ENCODE assay signal across 16 cellular contexts in genomic region chrX:21738145-21738949, GRCh38. TPM values are rescaled to one million over a fixed set of nuclear protein-coding genes. Genes with fewer than 3 reads are reported as not detected.
DNase-seq lines count a peak whose midpoint lies in the region; TF ChIP-seq lines count a peak whose summit lies in the region.
"Had no signal": no experiment of that assay in that cellular context is flagged by ENCODE, and none has a peak within 500 bp of the region (broad histone marks: within the 10 kb centered on the region; RNA-seq: fewer than 3 reads in every experiment).

No MANE protein-coding gene starts in this region.

- H3K27ac Mint-ChIP-seq in immature natural killer cell: no peak overlapping the region
- H3K27ac Mint-ChIP-seq in MCF 10A (ENCODE audit: low read depth, unreplicated experiment): no peak overlapping the region

- H3K9me3 Mint-ChIP-seq in immature natural killer cell: no peaks in the 10 kb centered on the region
- H3K9me3 Mint-ChIP-seq in MCF 10A (ENCODE audit: unreplicated experiment): no peaks in the 10 kb centered on the region

- peaks cover 2 to 19% (median 8%) of the 10 kb centered on the region in 3 donors for H3K27me3 Mint-ChIP-seq in immature natural killer cell (ENCODE audit: low read depth in 3 of 3)
- H3K27me3 Mint-ChIP-seq in MCF 10A (ENCODE audit: insufficient read depth, unreplicated experiment): peaks cover 80% of the 10 kb centered on the region

- H3K4me3 ChIP-seq in iPS-18c (ENCODE audit: insufficient read depth, low read depth, low read length) (peak overlapping the region; percentile 25; the same call in 1 of the 2 replicates), MM.1S (ENCODE audit: low read length) (no peak overlapping the region)
- H3K4me3 ChIP-seq: lung had no signal

- H3K27me3 ChIP-seq in MM.1S (replicated peaks; ENCODE audit: insufficient read depth, low read length): no peaks in the 10 kb centered on the region

- no peaks in the 10 kb centered on the region for H3K9me3 ChIP-seq in iPS-18c (ENCODE audit: control insufficient read depth, insufficient read depth, low read length)
- no peaks in the 10 kb centered on the region for H3K9me3 ChIP-seq in MM.1S (replicated peaks; ENCODE audit: insufficient read depth, low read length)

- H3K4me3 Mint-ChIP-seq in immature natural killer cell (no peak overlapping the region), MCF 10A (ENCODE audit: unreplicated experiment) (no peak overlapping the region)

- H3K79me2 ChIP-seq in MM.1S (ENCODE audit: low read length): no peaks in the 10 kb centered on the region

- POLR2A ChIA-PET in MCF 10A (lab: Yijun Ruan, JAX): no interaction called here

- no TSS peak for BruUV-seq in MCF 10A (replicated peaks; lab: Mats Ljungman, UMichigan)

- intact Hi-C loops in MCF 10A (cut with micrococcal nuclease): no loop called here

- no peaks in the 10 kb centered on the region for H3F3A ChIP-seq in MM.1S (ENCODE audit: insufficient read depth, low read length)

- CTCF ChIA-PET in MCF 10A (lab: Yijun Ruan, JAX): interaction anchor here (0.9 kb wide), 1 partner anchor 1228 kb away, joined by 3 read pairs; no protein-coding TSS in a partner anchor

- no peak overlapping the region for H3K9ac ChIP-seq in MM.1S (ENCODE audit: low read length)

- H3K27ac ChIP-seq in MM.1S (ENCODE audit: low read length): no peak overlapping the region

- H3K4me2 ChIP-seq in MM.1S (ENCODE audit: low read depth, low read length): no peak overlapping the region

- H3K4me1 Mint-ChIP-seq in immature natural killer cell (no peaks in the 10 kb centered on the region), MCF 10A (ENCODE audit: insufficient read depth, unreplicated experiment) (no peaks in the 10 kb centered on the region)

- H2AFZ ChIP-seq in MM.1S (ENCODE audit: low read length): no peak overlapping the region

- no peaks in the 10 kb centered on the region for H3K36me3 Mint-ChIP-seq in immature natural killer cell
- H3K36me3 Mint-ChIP-seq in MCF 10A (ENCODE audit: insufficient read depth, unreplicated experiment): no peaks in the 10 kb centered on the region

- no peaks in the 10 kb centered on the region for H3K36me3 ChIP-seq in MM.1S (replicated peaks; ENCODE audit: insufficient read depth, low read length)

- peak; percentile 13 for DNase-seq in AG08396 (ENCODE audit: low spot score)
- peak; percentile 65 for DNase-seq in NCI-H1436 (lab: John Stamatoyannopoulos, UW)
- peak; percentile 57 for DNase-seq in NCI-H774 (lab: John Stamatoyannopoulos, UW)
- no peak for DNase-seq in immature natural killer cell
- no peak for DNase-seq in MCF 10A (ENCODE audit: unreplicated experiment)
- no peak for DNase-seq in stimulated activated CD4-positive, alpha-beta T cell treated with anti-CD3 and anti-CD28 coated beads, Interleukin-4, amount 100 ng/mL, for 24 hours
- no peak for DNase-seq in MM.1S
- DNase-seq: activated CD4-positive, CD25-positive, alpha-beta regulatory T cell treated with anti-CD3 and anti-CD28 coated beads, Interleukin-2, amount 50 U/mL, for 72 hours; activated gamma-delta T cell; EL; NCI-H446; stimulated activated CD4-positive, alpha-beta T cell treated with anti-CD3 and anti-CD28 coated beads, Interleukin-4, amount 100 ng/mL, for 4 hours had no signal

- no peaks in the 10 kb centered on the region for H3K9me2 ChIP-seq in MM.1S (replicated peaks; ENCODE audit: insufficient read depth, low read length)

- no peaks in the 10 kb centered on the region for H3K4me1 ChIP-seq in MM.1S (ENCODE audit: low read length)

- no peaks in the 10 kb centered on the region for H4K20me1 ChIP-seq in MM.1S (ENCODE audit: insufficient read depth, low read length)

- no peak for TF ChIP-seq CTCF in MCF 10A (IDR thresholded peaks at IDR 0.05; ENCODE audit: unreplicated experiment)
- no peak for TF ChIP-seq CTCF in MM.1S (IDR thresholded peaks at IDR 0.05; ENCODE audit: low read length)

RNA-seq across cellular contexts. Expression of gene SMPX, which starts 19.6 kb away (rescaled TPM):
- polyA plus RNA-seq in immature natural killer cell: not detected
- not detected in 2 replicates for total RNA-seq in MCF 10A (2022)
- total RNA-seq: A673, HT-29 had no signal

Comparison
In these comparisons a context has a peak if more than half of its experiments do, and no peak if none do; other contexts are left out.
1. DNase-seq: peak in AG08396 (single experiment), NCI-H1436 (single experiment) and NCI-H774 (single experiment); none in immature natural killer cell (0 of 3), MCF 10A (single experiment), stimulated activated CD4-positive, alpha-beta T cell treated with anti-CD3 and anti-CD28 coated beads, Interleukin-4, amount 100 ng/mL, for 24 hours (single experiment) and MM.1S (single experiment).